1 cellular context compared by ENCODE assay signal in genomic region chr10:43070121-43071085, GRCh38.
TF ChIP-seq lines count a peak whose summit lies in the region.

No MANE protein-coding gene starts in this region.

TF ChIP-seq in H1, 55 proteins besides CTCF, POLR2A, EP300 and RAD21:
- TF ChIP-seq CHD7 (IDR thresholded peaks at IDR 0.05; ENCODE audit: insufficient replicate concordance, low read length) (no peak), SIRT6 (IDR thresholded peaks at IDR 0.05; ENCODE audit: low read length) (no peak), MAX (IDR thresholded peaks at IDR 0.05) (no peak), SUZ12 (IDR thresholded peaks at IDR 0.05; ENCODE audit: low read length) (no peak), NRF1 (IDR thresholded peaks at IDR 0.05; ENCODE audit: low read depth, low read length) (no peak), CHD2 (IDR thresholded peaks at IDR 0.05; ENCODE audit: low read length) (no peak)
